In the genomic region with DNA sequence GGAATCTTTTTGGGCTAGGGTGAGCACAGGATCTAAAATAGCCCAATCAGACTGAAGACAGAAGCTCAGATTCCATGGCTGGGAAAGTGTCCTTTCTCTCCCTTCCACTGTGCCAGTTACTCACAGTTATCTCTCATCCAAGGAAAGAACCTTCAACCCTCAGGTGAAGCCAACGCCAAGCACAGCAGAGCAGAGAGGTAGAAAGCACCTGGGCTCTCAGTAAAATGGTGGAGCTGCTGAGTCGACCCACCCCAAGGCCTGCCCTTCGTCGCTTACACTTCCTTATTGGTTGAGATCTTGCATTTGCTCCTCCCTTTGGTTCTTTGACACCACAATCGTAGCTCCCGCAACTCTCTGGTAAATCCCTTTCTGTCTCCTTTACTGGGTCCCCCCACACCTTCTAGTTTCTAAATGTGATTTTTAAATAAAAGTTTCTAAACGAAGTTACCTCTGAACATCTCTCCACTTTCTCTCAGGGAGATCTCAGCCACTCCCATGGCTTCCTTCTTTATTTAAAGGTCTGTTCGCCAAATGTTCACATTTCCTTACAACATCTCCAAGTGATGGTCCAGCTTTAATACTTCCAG, we compare ENCODE assay signal across 1 cellular context.
A peak's percentile ranks its signal among the peaks of the same experiment; 100 is the strongest.
TF ChIP-seq lines count a peak whose summit lies in the region.

No MANE protein-coding gene starts in this region.

TF ChIP-seq in K562, 482 proteins besides CTCF, POLR2A, EP300 and RAD21 (continued from another document and continues in another):
- TF ChIP-seq, protein P1, sequence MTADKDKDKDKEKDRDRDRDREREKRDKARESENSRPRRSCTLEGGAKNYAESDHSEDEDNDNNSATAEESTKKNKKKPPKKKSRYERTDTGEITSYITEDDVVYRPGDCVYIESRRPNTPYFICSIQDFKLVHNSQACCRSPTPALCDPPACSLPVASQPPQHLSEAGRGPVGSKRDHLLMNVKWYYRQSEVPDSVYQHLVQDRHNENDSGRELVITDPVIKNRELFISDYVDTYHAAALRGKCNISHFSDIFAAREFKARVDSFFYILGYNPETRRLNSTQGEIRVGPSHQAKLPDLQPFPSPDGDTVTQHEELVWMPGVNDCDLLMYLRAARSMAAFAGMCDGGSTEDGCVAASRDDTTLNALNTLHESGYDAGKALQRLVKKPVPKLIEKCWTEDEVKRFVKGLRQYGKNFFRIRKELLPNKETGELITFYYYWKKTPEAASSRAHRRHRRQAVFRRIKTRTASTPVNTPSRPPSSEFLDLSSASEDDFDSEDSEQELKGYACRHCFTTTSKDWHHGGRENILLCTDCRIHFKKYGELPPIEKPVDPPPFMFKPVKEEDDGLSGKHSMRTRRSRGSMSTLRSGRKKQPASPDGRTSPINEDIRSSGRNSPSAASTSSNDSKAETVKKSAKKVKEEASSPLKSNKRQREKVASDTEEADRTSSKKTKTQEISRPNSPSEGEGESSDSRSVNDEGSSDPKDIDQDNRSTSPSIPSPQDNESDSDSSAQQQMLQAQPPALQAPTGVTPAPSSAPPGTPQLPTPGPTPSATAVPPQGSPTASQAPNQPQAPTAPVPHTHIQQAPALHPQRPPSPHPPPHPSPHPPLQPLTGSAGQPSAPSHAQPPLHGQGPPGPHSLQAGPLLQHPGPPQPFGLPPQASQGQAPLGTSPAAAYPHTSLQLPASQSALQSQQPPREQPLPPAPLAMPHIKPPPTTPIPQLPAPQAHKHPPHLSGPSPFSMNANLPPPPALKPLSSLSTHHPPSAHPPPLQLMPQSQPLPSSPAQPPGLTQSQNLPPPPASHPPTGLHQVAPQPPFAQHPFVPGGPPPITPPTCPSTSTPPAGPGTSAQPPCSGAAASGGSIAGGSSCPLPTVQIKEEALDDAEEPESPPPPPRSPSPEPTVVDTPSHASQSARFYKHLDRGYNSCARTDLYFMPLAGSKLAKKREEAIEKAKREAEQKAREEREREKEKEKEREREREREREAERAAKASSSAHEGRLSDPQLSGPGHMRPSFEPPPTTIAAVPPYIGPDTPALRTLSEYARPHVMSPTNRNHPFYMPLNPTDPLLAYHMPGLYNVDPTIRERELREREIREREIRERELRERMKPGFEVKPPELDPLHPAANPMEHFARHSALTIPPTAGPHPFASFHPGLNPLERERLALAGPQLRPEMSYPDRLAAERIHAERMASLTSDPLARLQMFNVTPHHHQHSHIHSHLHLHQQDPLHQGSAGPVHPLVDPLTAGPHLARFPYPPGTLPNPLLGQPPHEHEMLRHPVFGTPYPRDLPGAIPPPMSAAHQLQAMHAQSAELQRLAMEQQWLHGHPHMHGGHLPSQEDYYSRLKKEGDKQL (CRISPR knock-in tag; IDR thresholded peaks at IDR 0.05; ENCODE audit: borderline replicate concordance), result no peak; the same call in 1 of the 2 replicates
- TF ChIP-seq, protein P2, sequence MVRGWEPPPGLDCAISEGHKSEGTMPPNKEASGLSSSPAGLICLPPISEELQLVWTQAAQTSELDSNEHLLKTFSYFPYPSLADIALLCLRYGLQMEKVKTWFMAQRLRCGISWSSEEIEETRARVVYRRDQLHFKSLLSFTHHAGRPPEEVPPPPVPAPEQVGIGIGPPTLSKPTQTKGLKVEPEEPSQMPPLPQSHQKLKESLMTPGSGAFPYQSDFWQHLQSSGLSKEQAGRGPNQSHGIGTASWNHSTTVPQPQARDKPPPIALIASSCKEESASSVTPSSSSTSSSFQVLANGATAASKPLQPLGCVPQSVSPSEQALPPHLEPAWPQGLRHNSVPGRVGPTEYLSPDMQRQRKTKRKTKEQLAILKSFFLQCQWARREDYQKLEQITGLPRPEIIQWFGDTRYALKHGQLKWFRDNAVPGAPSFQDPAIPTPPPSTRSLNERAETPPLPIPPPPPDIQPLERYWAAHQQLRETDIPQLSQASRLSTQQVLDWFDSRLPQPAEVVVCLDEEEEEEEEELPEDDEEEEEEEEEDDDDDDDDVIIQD (CRISPR knock-in tag; IDR thresholded peaks at IDR 0.05), result peak; percentile 1; the same call in 1 of the 2 replicates
- TF ChIP-seq ZNF830 (CRISPR knock-in tag; IDR thresholded peaks at IDR 0.05), result no peak
- TF ChIP-seq CREBBP (IDR thresholded peaks at IDR 0.05; ENCODE audit: low read depth, low read length), result no peak
- TF ChIP-seq PRDM10 (IDR thresholded peaks at IDR 0.05; ENCODE audit: partially characterized antibody), result peak; percentile 6
- TF ChIP-seq CBX1 (IDR thresholded peaks at IDR 0.05; ENCODE audit: low read depth), result peak; percentile 37; the same call in 1 of the 2 replicates
- no peak for TF ChIP-seq ESRRA (IDR thresholded peaks at IDR 0.05; ENCODE audit: borderline replicate concordance, low read depth)
- TF ChIP-seq ZNF507 (tag; conservative IDR thresholded peaks at IDR 0.05), result no peak
- TF ChIP-seq ZNF707 (CRISPR knock-in tag; conservative IDR thresholded peaks at IDR 0.05), result no peak
- TF ChIP-seq, protein P3, sequence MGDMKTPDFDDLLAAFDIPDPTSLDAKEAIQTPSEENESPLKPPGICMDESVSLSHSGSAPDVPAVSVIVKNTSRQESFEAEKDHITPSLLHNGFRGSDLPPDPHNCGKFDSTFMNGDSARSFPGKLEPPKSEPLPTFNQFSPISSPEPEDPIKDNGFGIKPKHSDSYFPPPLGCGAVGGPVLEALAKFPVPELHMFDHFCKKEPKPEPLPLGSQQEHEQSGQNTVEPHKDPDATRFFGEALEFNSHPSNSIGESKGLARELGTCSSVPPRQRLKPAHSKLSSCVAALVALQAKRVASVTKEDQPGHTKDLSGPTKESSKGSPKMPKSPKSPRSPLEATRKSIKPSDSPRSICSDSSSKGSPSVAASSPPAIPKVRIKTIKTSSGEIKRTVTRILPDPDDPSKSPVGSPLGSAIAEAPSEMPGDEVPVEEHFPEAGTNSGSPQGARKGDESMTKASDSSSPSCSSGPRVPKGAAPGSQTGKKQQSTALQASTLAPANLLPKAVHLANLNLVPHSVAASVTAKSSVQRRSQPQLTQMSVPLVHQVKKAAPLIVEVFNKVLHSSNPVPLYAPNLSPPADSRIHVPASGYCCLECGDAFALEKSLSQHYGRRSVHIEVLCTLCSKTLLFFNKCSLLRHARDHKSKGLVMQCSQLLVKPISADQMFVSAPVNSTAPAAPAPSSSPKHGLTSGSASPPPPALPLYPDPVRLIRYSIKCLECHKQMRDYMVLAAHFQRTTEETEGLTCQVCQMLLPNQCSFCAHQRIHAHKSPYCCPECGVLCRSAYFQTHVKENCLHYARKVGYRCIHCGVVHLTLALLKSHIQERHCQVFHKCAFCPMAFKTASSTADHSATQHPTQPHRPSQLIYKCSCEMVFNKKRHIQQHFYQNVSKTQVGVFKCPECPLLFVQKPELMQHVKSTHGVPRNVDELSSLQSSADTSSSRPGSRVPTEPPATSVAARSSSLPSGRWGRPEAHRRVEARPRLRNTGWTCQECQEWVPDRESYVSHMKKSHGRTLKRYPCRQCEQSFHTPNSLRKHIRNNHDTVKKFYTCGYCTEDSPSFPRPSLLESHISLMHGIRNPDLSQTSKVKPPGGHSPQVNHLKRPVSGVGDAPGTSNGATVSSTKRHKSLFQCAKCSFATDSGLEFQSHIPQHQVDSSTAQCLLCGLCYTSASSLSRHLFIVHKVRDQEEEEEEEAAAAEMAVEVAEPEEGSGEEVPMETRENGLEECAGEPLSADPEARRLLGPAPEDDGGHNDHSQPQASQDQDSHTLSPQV (IDR thresholded peaks at IDR 0.05), result no peak
- TF ChIP-seq ZNF717 (CRISPR knock-in tag; IDR thresholded peaks at IDR 0.05), result no peak
- TF ChIP-seq EHMT2 (IDR thresholded peaks at IDR 0.05), result peak; percentile 66
- TF ChIP-seq JUNB (CRISPR knock-in tag; conservative IDR thresholded peaks at IDR 0.05), result no peak
- TF ChIP-seq SRSF3 (IDR thresholded peaks at IDR 0.05; ENCODE audit: insufficient read depth, low read length), result no peak
- TF ChIP-seq SPI1 (IDR thresholded peaks at IDR 0.05; ENCODE audit: borderline replicate concordance, low read depth, low read length), result peak; percentile 89
- peak; percentile 80 for TF ChIP-seq POLR2B (IDR thresholded peaks at IDR 0.05; ENCODE audit: low read depth, partially characterized antibody)
- TF ChIP-seq CGGBP1 (CRISPR knock-in tag; IDR thresholded peaks at IDR 0.05), result no peak
- TF ChIP-seq, protein P4, sequence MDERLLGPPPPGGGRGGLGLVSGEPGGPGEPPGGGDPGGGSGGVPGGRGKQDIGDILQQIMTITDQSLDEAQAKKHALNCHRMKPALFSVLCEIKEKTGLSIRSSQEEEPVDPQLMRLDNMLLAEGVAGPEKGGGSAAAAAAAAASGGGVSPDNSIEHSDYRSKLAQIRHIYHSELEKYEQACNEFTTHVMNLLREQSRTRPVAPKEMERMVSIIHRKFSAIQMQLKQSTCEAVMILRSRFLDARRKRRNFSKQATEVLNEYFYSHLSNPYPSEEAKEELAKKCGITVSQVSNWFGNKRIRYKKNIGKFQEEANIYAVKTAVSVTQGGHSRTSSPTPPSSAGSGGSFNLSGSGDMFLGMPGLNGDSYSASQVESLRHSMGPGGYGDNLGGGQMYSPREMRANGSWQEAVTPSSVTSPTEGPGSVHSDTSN (CRISPR knock-in tag; IDR thresholded peaks at IDR 0.05; ENCODE audit: low read depth), result no peak
- TF ChIP-seq, protein P4 (tag; conservative IDR thresholded peaks at IDR 0.05; ENCODE audit: low read depth), result no peak
- TF ChIP-seq PKNOX1 (IDR thresholded peaks at IDR 0.05), result 0 out of 2 replicates have a peak, but pooled peaks have one; percentile 18
- TF ChIP-seq NR4A1 (CRISPR knock-in tag; IDR thresholded peaks at IDR 0.05), result 0 out of 2 replicates have a peak, but pooled peaks have one; percentile 40
- 0 out of 2 replicates have a peak, but pooled peaks have one; percentile 55 for TF ChIP-seq NR4A1 (tag; IDR thresholded peaks at IDR 0.05)
- peak; percentile 11 for TF ChIP-seq HNRNPLL (IDR thresholded peaks at IDR 0.05; ENCODE audit: low read depth, low read length, poor library complexity, severe bottlenecking)
- TF ChIP-seq RB1 (IDR thresholded peaks at IDR 0.05; ENCODE audit: low read depth), result 0 out of 2 replicates have a peak, but pooled peaks have one; percentile 25
- TF ChIP-seq ZNF232 (CRISPR knock-in tag; IDR thresholded peaks at IDR 0.05), result no peak
- TF ChIP-seq GATA2 (CRISPR knock-in tag; IDR thresholded peaks at IDR 0.05), result no peak
- TF ChIP-seq SIN3A (IDR thresholded peaks at IDR 0.05; ENCODE audit: borderline replicate concordance in 2 of 2, control insufficient read depth in 1 of 2, low read depth in 2 of 2, low read length in 2 of 2), result peak; percentile 20 to 35; a peak in 2 of 4 replicates
- TF ChIP-seq, protein P5, sequence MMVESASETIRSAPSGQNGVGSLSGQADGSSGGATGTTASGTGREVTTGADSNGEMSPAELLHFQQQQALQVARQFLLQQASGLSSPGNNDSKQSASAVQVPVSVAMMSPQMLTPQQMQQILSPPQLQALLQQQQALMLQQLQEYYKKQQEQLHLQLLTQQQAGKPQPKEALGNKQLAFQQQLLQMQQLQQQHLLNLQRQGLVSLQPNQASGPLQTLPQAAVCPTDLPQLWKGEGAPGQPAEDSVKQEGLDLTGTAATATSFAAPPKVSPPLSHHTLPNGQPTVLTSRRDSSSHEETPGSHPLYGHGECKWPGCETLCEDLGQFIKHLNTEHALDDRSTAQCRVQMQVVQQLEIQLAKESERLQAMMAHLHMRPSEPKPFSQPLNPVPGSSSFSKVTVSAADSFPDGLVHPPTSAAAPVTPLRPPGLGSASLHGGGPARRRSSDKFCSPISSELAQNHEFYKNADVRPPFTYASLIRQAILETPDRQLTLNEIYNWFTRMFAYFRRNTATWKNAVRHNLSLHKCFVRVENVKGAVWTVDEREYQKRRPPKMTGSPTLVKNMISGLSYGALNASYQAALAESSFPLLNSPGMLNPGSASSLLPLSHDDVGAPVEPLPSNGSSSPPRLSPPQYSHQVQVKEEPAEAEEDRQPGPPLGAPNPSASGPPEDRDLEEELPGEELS (CRISPR knock-in tag; IDR thresholded peaks at IDR 0.05; ENCODE audit: borderline replicate concordance), result no peak
- TF ChIP-seq MYNN (IDR thresholded peaks at IDR 0.05), result no peak
- TF ChIP-seq MYNN (CRISPR knock-in tag; IDR thresholded peaks at IDR 0.05), result no peak
